In the genomic region with DNA sequence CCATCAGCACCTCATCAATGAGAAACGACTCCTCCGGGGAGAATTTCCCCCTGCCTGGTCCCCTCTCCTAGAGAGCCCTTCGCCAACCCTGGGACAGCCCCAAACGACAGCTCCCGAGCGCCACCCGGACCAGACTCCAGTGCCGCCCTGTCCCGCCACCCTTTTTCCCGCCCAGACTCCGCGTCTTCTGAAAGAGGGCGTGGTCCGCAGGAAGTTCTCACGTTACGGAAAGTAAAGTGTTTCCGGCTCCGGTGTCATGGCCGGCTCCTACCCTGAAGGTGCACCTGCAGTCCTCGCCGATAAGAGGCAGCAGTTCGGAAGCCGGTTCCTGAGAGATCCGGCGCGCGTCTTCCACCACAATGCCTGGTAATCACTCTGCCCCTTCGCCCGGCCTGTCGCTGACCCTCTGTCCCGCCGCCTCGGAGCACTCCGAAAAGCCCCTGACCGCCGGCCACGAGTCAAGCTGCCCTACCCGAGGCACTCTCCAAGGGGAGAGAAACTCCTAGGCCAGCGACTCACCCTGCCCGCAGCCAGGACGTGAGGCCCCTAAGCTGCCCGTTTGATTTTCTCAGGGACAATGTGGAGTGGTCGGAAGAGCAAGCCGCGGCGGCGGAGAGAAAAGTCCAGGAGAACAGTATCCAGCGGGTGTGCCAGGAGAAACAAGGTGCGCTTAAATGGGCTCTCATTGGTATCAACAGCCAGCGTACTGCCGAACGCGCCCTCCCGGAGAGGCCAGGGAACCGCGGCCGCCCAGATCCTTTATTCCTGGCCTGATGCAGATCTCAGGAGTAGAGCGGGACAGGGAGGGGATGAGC, we compare ENCODE assay signal across 8 cellular contexts. TPM values are rescaled to one million over a fixed set of nuclear protein-coding genes. Genes with fewer than 3 reads are reported as not detected.
DNase-seq lines count a peak whose midpoint lies in the region; ATAC-seq and TF ChIP-seq lines count a peak whose summit lies in the region.
"Not testable (repeated sequence)": the region's sequence is repeated elsewhere in the genome, so short reads cannot be mapped to it uniquely, and the experiment has no call there.

A gene with protein sequence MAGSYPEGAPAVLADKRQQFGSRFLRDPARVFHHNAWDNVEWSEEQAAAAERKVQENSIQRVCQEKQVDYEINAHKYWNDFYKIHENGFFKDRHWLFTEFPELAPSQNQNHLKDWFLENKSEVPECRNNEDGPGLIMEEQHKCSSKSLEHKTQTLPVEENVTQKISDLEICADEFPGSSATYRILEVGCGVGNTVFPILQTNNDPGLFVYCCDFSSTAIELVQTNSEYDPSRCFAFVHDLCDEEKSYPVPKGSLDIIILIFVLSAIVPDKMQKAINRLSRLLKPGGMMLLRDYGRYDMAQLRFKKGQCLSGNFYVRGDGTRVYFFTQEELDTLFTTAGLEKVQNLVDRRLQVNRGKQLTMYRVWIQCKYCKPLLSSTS (plus strand): TSS at position 251 of the 815 bp plus-strand sequence. CDS start 6 bp downstream, at position 257.

- peaks cover 5 to 13% of the 10 kb centered on the region in 2 donors for H3K4me1 ChIP-seq in left lung

- H3K4me3 ChIP-seq in left lung, result peak within 1 kb of the TSS; percentile 61 to 73

- H3K36me3 ChIP-seq in left lung, result peaks cover 0 to 20% of the 10 kb centered on the region in 2 donors

- TF ChIP-seq CTCF in left lung (IDR thresholded peaks at IDR 0.05), result not testable (repeated sequence)

- ATAC-seq in GM19351 (IDR thresholded peaks at IDR 0.05; ENCODE audit: unreplicated experiment) (peak; percentile 91), HG03520 (IDR thresholded peaks at IDR 0.05; ENCODE audit: unreplicated experiment) (peak; percentile 88), left lung (peak; percentile 97)

- intact Hi-C loops in left lung (cut with DNase I), result not testable (repeated sequence)

- not testable (repeated sequence) for H3K27me3 ChIP-seq in left lung

- not testable (repeated sequence) for H3K9me3 ChIP-seq in left lung

- peak within 1 kb of the TSS in 1 of 2 donors; percentile 70 for H3K27ac ChIP-seq in left lung

- DNase-seq in CD1c-positive myeloid dendritic cell (ENCODE audit: extremely low spot score) (peak; percentile 91), NCI-H526 (lab: John Stamatoyannopoulos, UW) (peak; percentile 90 to 95), dedifferentiated amniotic fluid mesenchymal stem cell (ENCODE audit: extremely low spot score) (peak; percentile 83), left lung (peak; percentile 87 to 91)
- DNase-seq in activated CD4-positive, alpha-beta T cell treated with anti-CD3 and anti-CD28 coated beads for 48 hours, result peak; percentile 94
- DNase-seq in stimulated activated CD4-positive, alpha-beta T cell treated with anti-CD3 and anti-CD28 coated beads, Interleukin-2, amount 100 ng/mL, for 4 hours (ENCODE audit: low read depth), result peak; percentile 78

RNA-seq across cellular contexts. Expression of the gene that starts here (rescaled TPM):
- total RNA-seq in left lung, result 10 to 100 TPM; 16.1 to 20.0 TPM
